Comparison of ENCODE assay signal across 15 cellular contexts in the genomic region with DNA sequence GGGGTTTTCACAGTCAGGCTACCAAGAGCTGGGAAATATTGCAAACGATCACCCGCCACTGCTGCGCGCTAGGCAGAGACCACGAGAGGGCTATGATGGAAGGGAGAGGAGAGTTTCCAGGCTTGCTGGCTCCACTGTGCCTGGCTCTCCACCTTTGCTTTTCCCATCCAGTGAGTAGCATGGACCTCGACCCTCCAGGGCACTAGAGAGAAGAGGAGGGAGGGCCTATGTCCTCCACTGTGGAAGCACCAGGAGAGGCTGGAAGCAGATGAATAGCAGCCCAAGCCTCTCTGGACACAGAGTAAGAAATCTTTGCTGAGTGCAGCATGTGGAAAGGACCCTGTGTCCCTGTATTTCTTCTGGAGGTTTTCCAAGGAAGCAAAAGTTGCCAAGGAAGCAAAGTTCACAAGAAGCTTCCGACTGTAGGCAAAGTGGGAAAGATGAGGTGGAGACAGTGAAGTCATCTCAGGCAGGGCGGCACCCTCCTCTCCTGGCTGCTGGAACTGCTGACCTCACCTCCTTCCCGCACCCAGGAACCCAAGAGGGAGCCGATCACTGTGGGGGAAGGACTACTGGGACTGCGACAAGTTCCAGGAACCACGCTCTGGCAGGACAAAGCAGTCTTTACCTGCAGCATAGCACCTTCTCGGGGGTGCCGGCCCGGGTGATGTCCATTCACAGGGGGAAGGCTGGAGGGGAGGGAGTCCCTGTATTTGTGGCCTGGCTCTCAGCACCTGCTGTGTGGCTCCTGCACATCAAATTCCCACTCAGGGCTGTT.
DNase-seq lines count a peak whose midpoint lies in the region; ATAC-seq, FAIRE-seq and TF ChIP-seq lines count a peak whose summit lies in the region.
"Had no signal": no experiment of that assay in that cellular context is flagged by ENCODE, and none has a peak within 500 bp of the region (broad histone marks: within the 10 kb centered on the region; RNA-seq: fewer than 3 reads in every experiment).

No MANE protein-coding gene starts in this region.

- H3K4me1 ChIP-seq in GM23248 (ENCODE audit: insufficient read depth) (peaks cover 21% of the 10 kb centered on the region), left ventricle myocardium inferior (peaks cover 18% of the 10 kb centered on the region), pancreas (peaks cover 0 to 9% (median 0%) of the 10 kb centered on the region in 3 donors)

- no peaks in the 10 kb centered on the region for H3K36me3 ChIP-seq in GM23248 (ENCODE audit: low read depth)
- H3K36me3 ChIP-seq in left ventricle myocardium inferior: no peaks in the 10 kb centered on the region
- no peaks in the 10 kb centered on the region for H3K36me3 ChIP-seq in pancreas
- H3K36me3 ChIP-seq: tibial artery had no signal

- H3K4me1 Mint-ChIP-seq in natural killer cell: no peaks in the 10 kb centered on the region
- H3K4me1 Mint-ChIP-seq: activated CD4-positive, alpha-beta T cell treated with anti-CD3 and anti-CD28 coated beads, Interleukin-2, amount 10 ng/mL, durations not matched to agents 7 days and 5 days; CD4-positive, CD25-positive, alpha-beta regulatory T cell had no signal

- TF ChIP-seq CTCF in left ventricle myocardium inferior (IDR thresholded peaks at IDR 0.05; ENCODE audit: borderline replicate concordance) (no peak), pancreas (IDR thresholded peaks at IDR 0.05) (no peak), natural killer cell (IDR thresholded peaks at IDR 0.05) (no peak)

- H3K4me2 ChIP-seq in GM23248 (ENCODE audit: unreplicated experiment): peak overlapping the region; percentile 19

- WGBS in GM23248 (ENCODE audit: low coverage in 1 of 2, low lambda C conversion rate in 2 of 2, missing lambda C conversion rate in 2 of 2), 2 experiments: 39 to 55% methylated on average over 11 to 15 of the region's 15 CpGs
- WGBS in pancreas, 2 donors: 49 to 62% methylated on average over 15 of the region's 15 CpGs

- H3K79me2 ChIP-seq in GM23248 (ENCODE audit: insufficient read depth): no peaks in the 10 kb centered on the region

- intact Hi-C loops in left ventricle myocardium inferior (cut with micrococcal nuclease): no loop called here
- intact Hi-C loops in pancreas (cut with DNase I): no loop called here
- intact Hi-C loops in natural killer cell (cut with micrococcal nuclease): no loop called here

- H3K9ac ChIP-seq in GM23248: peak overlapping the region; percentile 36; the same call in 1 of the 2 replicates

- peak overlapping the region; percentile 29; the same call in 1 of the 2 replicates for H2AFZ ChIP-seq in GM23248

- no peaks in the 10 kb centered on the region for H3K9me3 Mint-ChIP-seq in natural killer cell
- H3K9me3 Mint-ChIP-seq: activated CD4-positive, alpha-beta T cell treated with anti-CD3 and anti-CD28 coated beads, Interleukin-2, amount 10 ng/mL, durations not matched to agents 7 days and 5 days; CD4-positive, CD25-positive, alpha-beta regulatory T cell had no signal

- H3K27me3 ChIP-seq in GM23248 (replicated peaks; ENCODE audit: insufficient read depth) (no peaks in the 10 kb centered on the region), left ventricle myocardium inferior (ENCODE audit: low read depth) (no peaks in the 10 kb centered on the region), pancreas (no peaks in the 10 kb centered on the region)
- H3K27me3 ChIP-seq: tibial artery had no signal

- peaks cover 0 to 4% of the 10 kb centered on the region in 2 donors for H3K27me3 Mint-ChIP-seq in natural killer cell (ENCODE audit: low read depth in 2 of 2)
- H3K27me3 Mint-ChIP-seq: activated CD4-positive, alpha-beta T cell treated with anti-CD3 and anti-CD28 coated beads, Interleukin-2, amount 10 ng/mL, durations not matched to agents 7 days and 5 days had no signal

- H3K4me3 Mint-ChIP-seq in natural killer cell: no peak overlapping the region
- H3K4me3 Mint-ChIP-seq: activated CD4-positive, alpha-beta T cell treated with anti-CD3 and anti-CD28 coated beads, Interleukin-2, amount 10 ng/mL, durations not matched to agents 7 days and 5 days; CD4-positive, CD25-positive, alpha-beta regulatory T cell had no signal

- in situ Hi-C loops in GM23248 (cut with MboI): no loop called here

- no peak overlapping the region for H3K27ac Mint-ChIP-seq in natural killer cell
- H3K27ac Mint-ChIP-seq: activated CD4-positive, alpha-beta T cell treated with anti-CD3 and anti-CD28 coated beads, Interleukin-2, amount 10 ng/mL, durations not matched to agents 7 days and 5 days; CD4-positive, CD25-positive, alpha-beta regulatory T cell had no signal

- DNase-seq in GM23248 (peak; percentile 84), astrocyte of the hippocampus (ENCODE audit: low read depth, low spot score) (peak; percentile 45), left ventricle myocardium inferior (peak; percentile 38), pancreas (peak in 2 of 6 donors; percentile 65 to 67), natural killer cell (no peak), NCI-H146 treated with DMSO at 0.1 percent for 48 hours (lab: John Stamatoyannopoulos, UW; ENCODE audit: unreplicated experiment) (no peak)
- DNase-seq in central memory CD4-positive, alpha-beta T cell: no peak
- no peak for DNase-seq in stimulated activated CD4-positive, alpha-beta T cell treated with anti-CD3 and anti-CD28 coated beads, Interleukin-2, amount 100 ng/mL, for 48 hours
- DNase-seq: activated CD4-positive, alpha-beta T cell treated with anti-CD3 and anti-CD28 coated beads, Interleukin-2, amount 10 ng/mL, durations not matched to agents 7 days and 5 days; activated naive CD4-positive, alpha-beta T cell treated with anti-CD3 and anti-CD28 coated beads, Interleukin-2, amount 50 U/mL, for 16 hours; CD4-positive, CD25-positive, alpha-beta regulatory T cell; erythroblast; NCI-H1436 had no signal

- H3K9me3 ChIP-seq in GM23248 (ENCODE audit: low read depth) (no peaks in the 10 kb centered on the region), left ventricle myocardium inferior (replicated peaks) (no peaks in the 10 kb centered on the region), pancreas (no peaks in the 10 kb centered on the region)
- H3K9me3 ChIP-seq: tibial artery had no signal

- no peak overlapping the region for H3K4me3 ChIP-seq in GM23248
- no peak overlapping the region for H3K4me3 ChIP-seq in left ventricle myocardium inferior
- no peak overlapping the region for H3K4me3 ChIP-seq in pancreas
- H3K4me3 ChIP-seq: tibial artery had no signal

- no peaks in the 10 kb centered on the region for H3K36me3 Mint-ChIP-seq in natural killer cell

- H3K27ac ChIP-seq in GM23248: peak overlapping the region; percentile 41
- H3K27ac ChIP-seq in left ventricle myocardium inferior (replicated peaks): peak overlapping the region; percentile 59
- H3K27ac ChIP-seq in pancreas: peak overlapping the region in 1 of 4 donors; percentile 52

- no peaks in the 10 kb centered on the region for H3K9me2 ChIP-seq in GM23248 (ENCODE audit: insufficient read depth)

- peak; percentile 26 for FAIRE-seq in pancreas (lab: Jason Lieb, UNC)
- FAIRE-seq: GM12892 had no signal

- H3F3A ChIP-seq in GM23248 (ENCODE audit: insufficient read depth): 0 out of 2 replicates have a peak, but pooled peaks cover 4% of the 10 kb centered on the region

- no peaks in the 10 kb centered on the region for H4K20me1 ChIP-seq in GM23248 (ENCODE audit: insufficient read depth)

- ATAC-seq in pancreas: peak in 3 of 4 donors; percentile 83 to 85 (median 85)
- ATAC-seq in natural killer cell: no peak

Comparison
In these comparisons a context has a peak if more than half of its experiments do, and no peak if none do; other contexts are left out.
1. DNase-seq: peak in GM23248 (single experiment), astrocyte of the hippocampus (single experiment) and left ventricle myocardium inferior (single experiment); none in central memory CD4-positive, alpha-beta T cell (single experiment), natural killer cell (single experiment), NCI-H146 treated with DMSO at 0.1 percent for 48 hours (single experiment) and stimulated activated CD4-positive, alpha-beta T cell treated with anti-CD3 and anti-CD28 coated beads, Interleukin-2, amount 100 ng/mL, for 48 hours (0 of 2).
2. ATAC-seq: peak in pancreas (3 of 4); none in natural killer cell (0 of 3).